ENCODE assay signal across 9 cellular contexts in the genomic region with DNA sequence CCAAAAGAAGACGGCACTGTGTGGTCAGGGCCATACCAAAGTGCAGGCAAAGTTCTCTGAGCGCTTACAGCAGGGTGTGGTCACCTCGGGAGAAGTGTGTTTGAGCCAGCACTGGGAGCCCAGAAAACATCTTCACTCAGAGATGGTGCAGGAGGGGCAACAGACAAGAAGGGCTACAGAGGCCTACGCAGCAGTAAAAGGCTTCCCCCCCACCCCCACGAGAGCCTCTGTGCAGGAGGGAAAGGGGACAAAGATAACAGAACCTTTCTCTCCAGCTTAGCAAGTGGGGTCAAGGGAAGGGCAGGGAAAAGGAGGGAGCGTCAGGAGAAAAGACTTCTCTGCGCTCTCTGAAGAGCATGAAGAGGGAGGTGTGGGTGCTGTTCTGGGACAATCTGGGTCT. TPM values are rescaled to one million over a fixed set of nuclear protein-coding genes. Genes with fewer than 3 reads are reported as not detected.
DNase-seq lines count a peak whose midpoint lies in the region; ATAC-seq and TF ChIP-seq lines count a peak whose summit lies in the region.
"Had no signal": no experiment of that assay in that cellular context is flagged by ENCODE, and none has a peak within 500 bp of the region (broad histone marks: within the 10 kb centered on the region; RNA-seq: fewer than 3 reads in every experiment).

No MANE protein-coding gene starts in this region.

- H3K4me3 ChIP-seq in brain microvascular endothelial cell (ENCODE audit: low read depth, low read length) (no peak overlapping the region), mesodermal cell (ENCODE audit: extremely low read depth, insufficient read depth, low read length, poor library complexity, severe bottlenecking) (peak overlapping the region; percentile 98), tibial nerve (peak overlapping the region in 2 of 4 donors; percentile 68 to 98)

- H3K4me1 ChIP-seq in mesodermal cell (ENCODE audit: control insufficient read depth, insufficient read depth, low read length, poor library complexity, severe bottlenecking): peaks cover 49% of the 10 kb centered on the region
- H3K4me1 ChIP-seq in tibial nerve: peaks cover 0 to 73% (median 43%) of the 10 kb centered on the region in 4 donors

- TF ChIP-seq POLR2A in tibial nerve (IDR thresholded peaks at IDR 0.05): no peak

- in situ Hi-C loops in brain microvascular endothelial cell (cut with HindIII; ENCODE audit: low pct_ligation_motif_present, low sequenced_read_pairs): no loop called here

- H3K27ac Mint-ChIP-seq in T-helper 2 cell treated with Interferon-gamma antibody and Interleukin-4, amounts not matched to agents 5 μg/mL and 100 μg/mL, for 36 hours: no peak overlapping the region

- WGBS in mesodermal cell (ENCODE audit: insufficient coverage in 2 of 2), 2 experiments: 90% methylated on average over 2 to 5 of the region's 7 CpGs
- 15 to 17% methylated on average over 7 of the region's 7 CpGs for WGBS in tibial nerve, 2 donors

- H3K9me3 Mint-ChIP-seq in T-helper 2 cell treated with Interferon-gamma antibody and Interleukin-4, amounts not matched to agents 5 μg/mL and 100 μg/mL, for 36 hours: no peaks in the 10 kb centered on the region

- no peak for TF ChIP-seq EP300 in tibial nerve (IDR thresholded peaks at IDR 0.05)

- peak overlapping the region; percentile 9 for H3K27ac ChIP-seq in brain microvascular endothelial cell
- H3K27ac ChIP-seq in mesodermal cell (ENCODE audit: low read depth, low read length, severe bottlenecking): peak overlapping the region; percentile 64
- peak overlapping the region in 3 of 4 donors; percentile 90 to 97 (median 94) for H3K27ac ChIP-seq in tibial nerve

- no peak for TF ChIP-seq CTCF in brain microvascular endothelial cell (IDR thresholded peaks at IDR 0.05; ENCODE audit: low read depth, low read length, missing control alignments)
- no peak for TF ChIP-seq CTCF in tibial nerve (IDR thresholded peaks at IDR 0.05)

- no peaks in the 10 kb centered on the region for H3K27me3 ChIP-seq in brain microvascular endothelial cell (replicated peaks)
- H3K27me3 ChIP-seq in tibial nerve: no peaks in the 10 kb centered on the region

- H3K36me3 Mint-ChIP-seq in T-helper 2 cell treated with Interferon-gamma antibody and Interleukin-4, amounts not matched to agents 5 μg/mL and 100 μg/mL, for 36 hours (ENCODE audit: low read depth): peaks cover 6% of the 10 kb centered on the region

- ATAC-seq in HG02885 (IDR thresholded peaks at IDR 0.05; ENCODE audit: poor library complexity, unreplicated experiment): no peak

- no peaks in the 10 kb centered on the region for H3K9me3 ChIP-seq in mesodermal cell (ENCODE audit: control insufficient read depth, low read length)
- no peaks in the 10 kb centered on the region for H3K9me3 ChIP-seq in tibial nerve

- peak overlapping the region; percentile 25 for H3K4me3 Mint-ChIP-seq in T-helper 2 cell treated with Interferon-gamma antibody and Interleukin-4, amounts not matched to agents 5 μg/mL and 100 μg/mL, for 36 hours

- H3K27me3 Mint-ChIP-seq in T-helper 2 cell treated with Interferon-gamma antibody and Interleukin-4, amounts not matched to agents 5 μg/mL and 100 μg/mL, for 36 hours (ENCODE audit: low read depth): peaks cover 2% of the 10 kb centered on the region

- no peak for DNase-seq in T-helper 2 cell treated with Interferon-gamma antibody and Interleukin-4, amounts not matched to agents 5 μg/mL and 100 μg/mL, for 36 hours (ENCODE audit: low spot score)
- DNase-seq in T-helper 2 cell (no peak), brain microvascular endothelial cell (no peak), tibial nerve (ENCODE audit: low spot score in 2 of 2) (no peak), NCI-H774 (lab: John Stamatoyannopoulos, UW) (no peak), NCI-H345 (lab: John Stamatoyannopoulos, UW) (no peak)
- DNase-seq: NCI-H524 had no signal

- H3K36me3 ChIP-seq in brain microvascular endothelial cell (replicated peaks) (peaks cover 35% of the 10 kb centered on the region), mesodermal cell (ENCODE audit: control insufficient read depth, insufficient read depth, low read length) (peaks cover 57% of the 10 kb centered on the region), tibial nerve (peaks cover 0 to 41% (median 0%) of the 10 kb centered on the region in 3 donors)

- peaks cover 20% of the 10 kb centered on the region for H3K4me1 Mint-ChIP-seq in T-helper 2 cell treated with Interferon-gamma antibody and Interleukin-4, amounts not matched to agents 5 μg/mL and 100 μg/mL, for 36 hours (ENCODE audit: low read depth)

RNA-seq across cellular contexts. Expression of a gene that starts 2.8 kb away (rescaled TPM):
- 282 TPM for polyA plus RNA-seq in mesodermal cell (2013, experiment 1 of 2)
- polyA plus RNA-seq in mesodermal cell (2013, experiment 2 of 2): 239 TPM
- total RNA-seq in tibial nerve: 100 to 1,000 TPM; 203 to 246 (median 228) TPM

RNA-seq across cellular contexts. Expression of a gene that starts 5.6 kb away (rescaled TPM):
- polyA plus RNA-seq in mesodermal cell (2013, experiment 1 of 2): 9.1 TPM
- 7.2 TPM for polyA plus RNA-seq in mesodermal cell (2013, experiment 2 of 2)
- 1 to 10 TPM in 3 of 4 donors, under 1 TPM in 1; 0.59 to 2.6 (median 1.9) TPM for total RNA-seq in tibial nerve

RNA-seq across cellular contexts. Expression of a gene that starts 12.8 kb away (rescaled TPM):
- polyA plus RNA-seq in mesodermal cell (2013, experiment 1 of 2): 0.88 TPM
- 1.4 TPM for polyA plus RNA-seq in mesodermal cell (2013, experiment 2 of 2)
- 10 to 100 TPM; 36.1 to 59.0 (median 37.9) TPM for total RNA-seq in tibial nerve

RNA-seq across cellular contexts. Expression of a gene that starts 21.2 kb away (rescaled TPM):
- 2,329 TPM for polyA plus RNA-seq in mesodermal cell (2013, experiment 1 of 2)
- polyA plus RNA-seq in mesodermal cell (2013, experiment 2 of 2): 2,398 TPM
- total RNA-seq in tibial nerve: 1,000 to 10,000 TPM in 1 of 4 donors, 100 to 1,000 TPM in 3; 500 to 1,072 (median 818) TPM

RNA-seq across cellular contexts. Expression of a gene that starts 39.1 kb away (rescaled TPM):
- 9.6 TPM for polyA plus RNA-seq in mesodermal cell (2013, experiment 1 of 2)
- polyA plus RNA-seq in mesodermal cell (2013, experiment 2 of 2): 7.7 TPM
- total RNA-seq in tibial nerve: 10 to 100 TPM; 10.7 to 15.6 (median 12.9) TPM

Comparison
In these comparisons a context has a peak if more than half of its experiments do, and no peak if none do; other contexts are left out.
1. H3K27ac ChIP-seq: peak in every context shown above with its lines; median percentile 94 in tibial nerve; 64 in mesodermal cell; 9 in brain microvascular endothelial cell.